In genomic region chr18:75141734-75142133, GRCh38 we compare ENCODE assay signal across 23 cellular contexts.
"Had no signal": no experiment of that assay in that cellular context is flagged by ENCODE, and none has a peak within 500 bp of the region (broad histone marks: within the 10 kb centered on the region; RNA-seq: fewer than 3 reads in every experiment).

No MANE protein-coding gene starts in this region.

- H3K27me3 Mint-ChIP-seq: stimulated activated naive CD8-positive, alpha-beta T cell treated with anti-CD3 and anti-CD28 coated beads, Interleukin-15, Interleukin-2, amounts not matched to agents 100 ng/mL and 50 ng/mL, for 24 hours had no signal

- DNase-seq: cortex of kidney; effector CD4-positive, alpha-beta T cell; foreskin keratinocyte; hippocampal formation; left cardiac atrium; left ventricle myocardium superior; lower lobe of right lung; naive thymus-derived CD8-positive, alpha-beta T cell; nephron progenitor cell; nucleus accumbens; ovary; retina; right lobe of liver; small intestine; stimulated activated CD4-positive, alpha-beta T cell treated with anti-CD3 and anti-CD28 coated beads, Interleukin-15, amount 100 ng/mL, for 24 hours; stimulated activated CD4-positive, alpha-beta T cell treated with anti-CD3 and anti-CD28 coated beads, Interleukin-2, amount 100 ng/mL, for 48 hours; stimulated activated naive B cell treated with anti-CD40 and anti-IgM and Interleukin-4, amounts not matched to agents 10 μg/mL and 1 μg/mL and 100 μg/mL, for 72 hours; upper lobe of left lung; uterus had no signal

- H3K4me1 Mint-ChIP-seq: stimulated activated naive B cell treated with anti-CD40 and anti-IgM and Interleukin-4, amounts not matched to agents 10 μg/mL and 1 μg/mL and 100 μg/mL, for 72 hours had no signal

- H3K4me3 Mint-ChIP-seq: naive thymus-derived CD8-positive, alpha-beta T cell; nephron progenitor cell; stimulated activated naive B cell treated with anti-CD40 and anti-IgM and Interleukin-4, amounts not matched to agents 10 μg/mL and 1 μg/mL and 100 μg/mL, for 72 hours; stimulated activated naive CD8-positive, alpha-beta T cell treated with anti-CD3 and anti-CD28 coated beads, Interleukin-15, Interleukin-2, amounts not matched to agents 100 ng/mL and 50 ng/mL, for 24 hours had no signal

- ATAC-seq: esophagus mucosa; foreskin keratinocyte; gastroesophageal sphincter; heart left ventricle; left cardiac atrium; left ventricle myocardium superior; lower lobe of right lung; naive thymus-derived CD8-positive, alpha-beta T cell; right lobe of liver; stimulated activated naive B cell treated with anti-CD40 and anti-IgM and Interleukin-4, amounts not matched to agents 10 μg/mL and 1 μg/mL and 100 μg/mL, for 72 hours had no signal

- H3K27ac Mint-ChIP-seq: naive thymus-derived CD8-positive, alpha-beta T cell; nephron progenitor cell; stimulated activated naive B cell treated with anti-CD40 and anti-IgM and Interleukin-4, amounts not matched to agents 10 μg/mL and 1 μg/mL and 100 μg/mL, for 72 hours; stimulated activated naive CD8-positive, alpha-beta T cell treated with anti-CD3 and anti-CD28 coated beads, Interleukin-15, Interleukin-2, amounts not matched to agents 100 ng/mL and 50 ng/mL, for 24 hours had no signal

- H3K36me3 Mint-ChIP-seq: stimulated activated naive B cell treated with anti-CD40 and anti-IgM and Interleukin-4, amounts not matched to agents 10 μg/mL and 1 μg/mL and 100 μg/mL, for 72 hours had no signal
